In the genomic region with DNA sequence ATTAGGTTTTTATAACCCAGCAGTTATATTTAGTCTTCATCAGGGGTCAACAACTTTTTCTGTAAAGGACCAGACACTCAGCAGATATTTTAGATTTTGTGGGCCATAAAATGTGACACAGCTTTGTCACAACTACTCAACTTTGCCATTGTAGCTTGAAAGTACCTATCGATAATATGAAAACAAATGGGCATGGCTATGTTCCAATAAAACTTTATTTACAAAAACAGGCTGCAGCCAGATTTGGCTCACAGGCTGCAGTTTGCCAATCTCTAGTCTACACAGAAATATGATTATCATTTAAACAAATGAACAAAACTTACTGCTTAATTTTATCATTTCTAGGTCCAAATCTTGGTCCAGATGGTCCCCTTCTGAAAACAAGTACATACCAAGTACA, we compare ENCODE assay signal across 33 cellular contexts.
"Had no signal": no experiment of that assay in that cellular context is flagged by ENCODE, and none has a peak within 500 bp of the region (broad histone marks: within the 10 kb centered on the region; RNA-seq: fewer than 3 reads in every experiment).

No MANE protein-coding gene starts in this region.

- H3K27me3 ChIP-seq: MG63 had no signal

- H3K4me3 ChIP-seq: MG63 had no signal

- DNase-seq: Karpas-422, Kasumi-1, MM.1S, MV-4-11, NCI-H1048, NCI-H1092, NCI-H1092 treated with DMSO at 0.1 percent for 48 hours, NCI-H1105, NCI-H1105 treated with DMSO at 0.1 percent for 48 hours, NCI-H1417, NCI-H1417 treated with DMSO at 0.1 percent for 48 hours, NCI-H1436, NCI-H1436 treated with DMSO at 0.1 percent for 48 hours, NCI-H146, NCI-H1694, NCI-H1694 treated with DMSO at 0.1 percent for 48 hours, NCI-H187, NCI-H187 treated with DMSO at 0.1 percent for 48 hours, NCI-H1930, NCI-H2029, NCI-H2029 treated with DMSO at 0.1 percent for 48 hours, NCI-H2081, NCI-H2081 treated with DMSO at 0.1 percent for 48 hours, NCI-H2107, NCI-H2171, NCI-H2171 treated with DMSO at 0.1 percent for 48 hours, NCI-H2227 treated with DMSO at 0.1 percent for 48 hours, NCI-H345, NCI-H446, NCI-H446 treated with DMSO at 0.1 percent for 48 hours, NCI-H510A, NCI-H510A treated with DMSO at 0.1 percent for 48 hours had no signal
